In genomic region chr17:16584273-16584995, GRCh38 we compare ENCODE assay signal across 8 cellular contexts. TPM values are rescaled to one million over a fixed set of nuclear protein-coding genes. Genes with fewer than 3 reads are reported as not detected.
DNase-seq lines count a peak whose midpoint lies in the region; ATAC-seq and TF ChIP-seq lines count a peak whose summit lies in the region.

No MANE protein-coding gene starts in this region.

- DNase-seq in GDM1 (lab: John Stamatoyannopoulos, UW) (peak; percentile 59), SK-N-DZ (ENCODE audit: low spot score) (peak; percentile 91), globus pallidus (ENCODE audit: low spot score) (peak; percentile 92), neuronal stem cell (ENCODE audit: low spot score) (peak; percentile 78)
- peak; percentile 93 for DNase-seq in activated naive CD4-positive, alpha-beta T cell treated with anti-CD3 and anti-CD28 coated beads, Interleukin-2, amount 50 U/mL, for 16 hours
- DNase-seq in stimulated activated naive CD8-positive, alpha-beta T cell treated with anti-CD3 and anti-CD28 coated beads, Interleukin-15, amount 100 ng/mL, for 72 hours, result peak; percentile 89 to 94

- H2BK5ac ChIP-seq in neuronal stem cell (ENCODE audit: low read length), result no peak overlapping the region

- H3K27ac ChIP-seq in neuronal stem cell (replicated peaks; ENCODE audit: low read length), result no peak overlapping the region

- no peaks in the 10 kb centered on the region for H3K9me3 Mint-ChIP-seq in stimulated activated naive CD8-positive, alpha-beta T cell treated with anti-CD3 and anti-CD28 coated beads, Interleukin-15, amount 100 ng/mL, for 72 hours

- H3K4me2 ChIP-seq in Loucy (ENCODE audit: low read depth, low read length, poor library complexity, severe bottlenecking), result peak overlapping the region; percentile 77
- peak overlapping the region; percentile 78 for H3K4me2 ChIP-seq in neuronal stem cell (ENCODE audit: insufficient read depth, low read length, poor library complexity, severe bottlenecking)

- peak; percentile 98 for ATAC-seq in stimulated activated naive CD8-positive, alpha-beta T cell treated with anti-CD3 and anti-CD28 coated beads, Interleukin-15, amount 100 ng/mL, for 72 hours
- no peak for ATAC-seq in GM18511 (IDR thresholded peaks at IDR 0.05; ENCODE audit: unreplicated experiment)

- H3K79me2 ChIP-seq in Loucy (ENCODE audit: insufficient read depth, low read length), result no peaks in the 10 kb centered on the region

- peaks cover 54% of the 10 kb centered on the region for H3K27me3 Mint-ChIP-seq in stimulated activated naive CD8-positive, alpha-beta T cell treated with anti-CD3 and anti-CD28 coated beads, Interleukin-15, amount 100 ng/mL, for 72 hours

- peak overlapping the region; percentile 21 for H3K23ac ChIP-seq in neuronal stem cell (ENCODE audit: low read depth, low read length, poor library complexity)

- WGBS in neuronal stem cell (ENCODE audit: extremely low coverage in 2 of 2, insufficient read length in 2 of 2, insufficient replicate concordance in 1 of 2), 2 donors, result no CpG with 5 or more reads among the region's 39 CpGs

- H3K4me1 ChIP-seq in Loucy (ENCODE audit: insufficient read depth, low read length, poor library complexity, severe bottlenecking) (no peaks in the 10 kb centered on the region), neuronal stem cell (ENCODE audit: control insufficient read depth in 2 of 2, insufficient read depth in 1 of 2, low read depth in 1 of 2, low read length in 2 of 2) (no peaks in the 10 kb centered on the region)

- H4K20me1 ChIP-seq in Loucy (ENCODE audit: insufficient read depth, low read length, poor library complexity, severe bottlenecking), result no peaks in the 10 kb centered on the region

- H3K9me2 ChIP-seq in Loucy (replicated peaks; ENCODE audit: low read depth, low read length), result no peaks in the 10 kb centered on the region

- H3K27me3 ChIP-seq in Loucy (ENCODE audit: insufficient read depth, low read length, poor library complexity, severe bottlenecking), result no peaks in the 10 kb centered on the region
- H3K27me3 ChIP-seq in neuronal stem cell (ENCODE audit: control insufficient read depth in 3 of 3, insufficient read depth in 3 of 3, low read depth in 1 of 3, low read length in 3 of 3), result peaks cover 0 to 24% (median 3%) of the 10 kb centered on the region in 3 experiments

- H3K9ac ChIP-seq in Loucy (ENCODE audit: low read depth, low read length, poor library complexity, severe bottlenecking), result peak overlapping the region; percentile 54
- peak overlapping the region; percentile 82 for H3K9ac ChIP-seq in neuronal stem cell (ENCODE audit: low read depth, low read length, poor library complexity)

- peaks cover 24% of the 10 kb centered on the region for H3K4me1 Mint-ChIP-seq in stimulated activated naive CD8-positive, alpha-beta T cell treated with anti-CD3 and anti-CD28 coated beads, Interleukin-15, amount 100 ng/mL, for 72 hours

- peak overlapping the region; percentile 74 for H3K4me3 ChIP-seq in Loucy (ENCODE audit: low read length, poor library complexity, severe bottlenecking)
- peak overlapping the region; percentile 26 to 81 for H3K4me3 ChIP-seq in neuronal stem cell (ENCODE audit: low read length in 2 of 2)

- H3K4me3 Mint-ChIP-seq in stimulated activated naive CD8-positive, alpha-beta T cell treated with anti-CD3 and anti-CD28 coated beads, Interleukin-15, amount 100 ng/mL, for 72 hours, result peak overlapping the region; percentile 75 to 92

- no peaks in the 10 kb centered on the region for H3F3A ChIP-seq in Loucy (ENCODE audit: low read depth)

- no peak overlapping the region for H4K91ac ChIP-seq in neuronal stem cell (ENCODE audit: low read depth, low read length, poor library complexity)

- H3K14ac ChIP-seq in neuronal stem cell (ENCODE audit: low read length), result no peak overlapping the region

- H2AK5ac ChIP-seq in neuronal stem cell (ENCODE audit: low read depth, low read length), result no peak overlapping the region

- H2BK12ac ChIP-seq in neuronal stem cell (ENCODE audit: low read length), result no peak overlapping the region

- peak overlapping the region; percentile 88 for H3K18ac ChIP-seq in neuronal stem cell (ENCODE audit: low read length)

- H4K8ac ChIP-seq in neuronal stem cell (ENCODE audit: low read depth, low read length), result no peak overlapping the region

- no peak overlapping the region for H3K4ac ChIP-seq in neuronal stem cell (ENCODE audit: low read length)

- H3K9me3 ChIP-seq in Loucy (ENCODE audit: insufficient read depth, low read depth, low read length) (no peaks in the 10 kb centered on the region), neuronal stem cell (replicated peaks in 1 of 2; ENCODE audit: control insufficient read depth in 2 of 2, insufficient read depth in 1 of 2, low read depth in 1 of 2, low read length in 2 of 2) (peaks cover 0 to 13% of the 10 kb centered on the region in 2 donors)

- peak; percentile 89 for TF ChIP-seq CTCF in Loucy (conservative IDR thresholded peaks at IDR 0.05; ENCODE audit: low read length)

- H2BK120ac ChIP-seq in neuronal stem cell (ENCODE audit: low read depth, low read length), result no peak overlapping the region

- H3K79me1 ChIP-seq in neuronal stem cell (ENCODE audit: low read depth, low read length), result no peaks in the 10 kb centered on the region

- H3K27ac Mint-ChIP-seq in stimulated activated naive CD8-positive, alpha-beta T cell treated with anti-CD3 and anti-CD28 coated beads, Interleukin-15, amount 100 ng/mL, for 72 hours, result peak overlapping the region in 1 of 2 donors; percentile 38

- no peak overlapping the region for H2BK15ac ChIP-seq in neuronal stem cell (ENCODE audit: low read length)

- H3K36me3 ChIP-seq in Loucy (ENCODE audit: insufficient read depth, low read length) (no peaks in the 10 kb centered on the region), neuronal stem cell (replicated peaks in 1 of 2; ENCODE audit: control insufficient read depth in 2 of 2, insufficient read depth in 2 of 2, low read length in 2 of 2) (no peaks in the 10 kb centered on the region)

- H2AFZ ChIP-seq in Loucy (ENCODE audit: low read length) (peak overlapping the region; percentile 99), neuronal stem cell (ENCODE audit: low read length) (peak overlapping the region; percentile 82)

RNA-seq across cellular contexts. Expression of gene ZNF287, which starts 15.4 kb away (rescaled TPM):
- polyA plus RNA-seq in SK-N-DZ (2014; cell fraction: cytosol; rRNA removed), result 7.6 and 12.0 TPM in 2 replicates
- polyA plus RNA-seq in SK-N-DZ (2014; cell fraction: nucleus; rRNA removed), result 8.1 and 10.4 TPM in 2 replicates
- polyA plus RNA-seq in neuronal stem cell (2013, experiment 1 of 2), result 7.4 TPM
- polyA plus RNA-seq in neuronal stem cell (2013, experiment 2 of 2), result 10.7 TPM
